In genomic region chr22:30115705-30116104, GRCh38 we compare ENCODE assay signal across 27 cellular contexts. TPM values are rescaled to one million over a fixed set of nuclear protein-coding genes. Genes with fewer than 3 reads are reported as not detected.
DNase-seq lines count a peak whose midpoint lies in the region; ATAC-seq, FAIRE-seq and TF ChIP-seq lines count a peak whose summit lies in the region.
"Had no signal": no experiment of that assay in that cellular context is flagged by ENCODE, and none has a peak within 500 bp of the region (broad histone marks: within the 10 kb centered on the region; RNA-seq: fewer than 3 reads in every experiment).

No MANE protein-coding gene starts in this region.

- TF ChIP-seq EP300 in A549 (IDR thresholded peaks at IDR 0.05): no peak

- POLR2A ChIA-PET in A549 (lab: Yijun Ruan, JAX) (interaction anchor here (1.1 kb wide), 1 partner anchor 90 kb away, joined by 3 read pairs; no protein-coding TSS in a partner anchor), IMR-90 (lab: Charles Lee; ENCODE audit: unreplicated experiment) (no interaction called here)

- peak overlapping the region; percentile 49 to 84; a peak in 5 of 6 replicates for H3K27ac ChIP-seq in A549
- H3K27ac ChIP-seq in IMR-90 (ENCODE audit: insufficient read depth, low read length): peak overlapping the region; percentile 76
- H3K27ac ChIP-seq: esophagus muscularis mucosa, left lung, right lobe of liver had no signal

- peak overlapping the region; percentile 95 for H4K5ac ChIP-seq in IMR-90 (ENCODE audit: low read depth, low read length)

- H3K4me1 ChIP-seq in A549 (peaks cover 37% of the 10 kb centered on the region), IMR-90 (ENCODE audit: control insufficient read depth, insufficient read depth, low read length) (peaks cover 12% of the 10 kb centered on the region)
- H3K4me1 ChIP-seq: esophagus muscularis mucosa, left lung, right lobe of liver had no signal

- H3K36me3 ChIP-seq in IMR-90 (ENCODE audit: control insufficient read depth, insufficient read depth, low read length): no peaks in the 10 kb centered on the region
- no peaks in the 10 kb centered on the region for H3K36me3 ChIP-seq in bronchial epithelial cell (ENCODE audit: control insufficient read depth, insufficient read depth, low read length)
- H3K36me3 ChIP-seq: esophagus muscularis mucosa, left lung, right lobe of liver had no signal

- H2AK5ac ChIP-seq in IMR-90 (ENCODE audit: low read depth, low read length): peak overlapping the region; percentile 98

- peak overlapping the region; percentile 90 for H2BK120ac ChIP-seq in IMR-90 (ENCODE audit: low read depth, low read length)

- H3K27me3 ChIP-seq in IMR-90 (ENCODE audit: control insufficient read depth, insufficient read depth, low read length) (no peaks in the 10 kb centered on the region), bronchial epithelial cell (ENCODE audit: control insufficient read depth, insufficient read depth, low read length) (no peaks in the 10 kb centered on the region)
- H3K27me3 ChIP-seq: esophagus muscularis mucosa, left lung, right lobe of liver had no signal

- H4K91ac ChIP-seq in IMR-90 (ENCODE audit: insufficient read depth, low read depth, low read length): peak overlapping the region; percentile 73

- peak overlapping the region; percentile 72 for H2BK5ac ChIP-seq in IMR-90 (ENCODE audit: low read depth, low read length, poor library complexity, severe bottlenecking)

- dilution Hi-C loops in IMR-90 (cut with HindIII; ENCODE audit: low sequenced_read_pairs, unreplicated experiment): no loop called here

- H3K4me3 ChIP-seq in A549 (no peak overlapping the region), IMR-90 (ENCODE audit: insufficient read depth, low read depth, low read length) (no peak overlapping the region), bronchial epithelial cell (ENCODE audit: low read depth, low read length) (no peak overlapping the region)
- H3K4me3 ChIP-seq: esophagus muscularis mucosa, left lung, right lobe of liver had no signal

- no peaks in the 10 kb centered on the region for H3K79me1 ChIP-seq in IMR-90 (ENCODE audit: low read depth in 1 of 2, low read length in 2 of 2)

- H3K56ac ChIP-seq in IMR-90 (ENCODE audit: extremely low read depth, insufficient read depth, low read length): no peak overlapping the region

- peak overlapping the region; percentile 89; the same call in 1 of the 2 replicates for H2BK20ac ChIP-seq in IMR-90 (ENCODE audit: low read depth, low read length)

- peak overlapping the region; percentile 94 for H3K18ac ChIP-seq in IMR-90 (ENCODE audit: low read depth, low read length)

- intact Hi-C loops in IMR-90 (cut with micrococcal nuclease): loop anchor here (2.0 kb wide), 2 partner anchors 81 to 91 kb away; no protein-coding TSS in a partner anchor

- peak overlapping the region; percentile 87 for H2BK15ac ChIP-seq in IMR-90 (ENCODE audit: low read depth, low read length)

- no peak for TF ChIP-seq CTCF in A549 (IDR thresholded peaks at IDR 0.05)
- no peak for TF ChIP-seq CTCF in IMR-90 (conservative IDR thresholded peaks at IDR 0.05; ENCODE audit: low read depth, low read length)
- no peak for TF ChIP-seq CTCF in bronchial epithelial cell (IDR thresholded peaks at IDR 0.05; ENCODE audit: insufficient read depth, low read length, severe bottlenecking)

- FAIRE-seq in A549 (lab: Jason Lieb, UNC): no peak
- FAIRE-seq in bronchial epithelial cell (lab: Jason Lieb, UNC): no peak
- FAIRE-seq: TTC549 had no signal

- TF ChIP-seq RAD21 in A549 (conservative IDR thresholded peaks at IDR 0.05 in 1 of 2, IDR thresholded peaks at IDR 0.05 in 1 of 2): no peak
- no peak for TF ChIP-seq RAD21 in IMR-90 (IDR thresholded peaks at IDR 0.05; ENCODE audit: low read length)

- BruUV-seq in IMR-90 (replicated peaks; lab: Mats Ljungman, UMichigan): no TSS peak

- H3K14ac ChIP-seq in IMR-90 (replicated peaks; ENCODE audit: low read depth, low read length): peak overlapping the region; percentile 90

- ATAC-seq in A549 (peak in 1 of 2 experiments; percentile 67; a peak in 2 of 6 replicates), IMR-90 (ENCODE audit: low read depth) (no peak)
- ATAC-seq: right lobe of liver had no signal

- peaks cover 8% of the 10 kb centered on the region for H3K9me1 ChIP-seq in IMR-90 (ENCODE audit: insufficient read depth, low read length)

- CTCF ChIA-PET in A549 (lab: Yijun Ruan, JAX): interaction anchor here (1.4 to 1.5 kb wide), 2 partner anchors 9 to 139 kb away, joined by 3 to 4 read pairs; no protein-coding TSS in a partner anchor
- CTCF ChIA-PET in IMR-90 (lab: Yijun Ruan, JAX): interaction anchor here (0.6 kb wide), 1 partner anchor 140 kb away, joined by 4 read pairs; no protein-coding TSS in a partner anchor

- WGBS in A549 (ENCODE audit: missing lambda C conversion rate): 100% methylated on average over 2 of the region's 2 CpGs
- WGBS in IMR-90 (ENCODE audit: extremely low coverage in 2 of 2, insufficient read length in 1 of 2), 2 experiments: no CpG with 5 or more reads among the region's 2 CpGs

- H2AFZ ChIP-seq in IMR-90 (replicated peaks; ENCODE audit: low read length, poor library complexity): no peak overlapping the region

- H4K20me1 ChIP-seq in IMR-90 (ENCODE audit: insufficient read depth, low read length): no peaks in the 10 kb centered on the region

- DNase-seq in A549 (ENCODE audit: low read depth in 1 of 2, low spot score in 1 of 2) (no peak), IMR-90 (peak; percentile 9), bronchial epithelial cell (ENCODE audit: low read depth) (peak; percentile 8), kidney glomerular epithelial cell (lab: John Stamatoyannopoulos, UW) (peak; percentile 35), GM19240 (ENCODE audit: insufficient read length, low spot score) (no peak), NOMO-1 treated with dmso at 0.1 percent for 144 hours (lab: John Stamatoyannopoulos, UW; ENCODE audit: unreplicated experiment) (no peak)
- DNase-seq in stimulated activated CD4-positive, alpha-beta T cell treated with anti-CD3 and anti-CD28 coated beads, Interleukin-2, amount 100 ng/mL, for 24 hours: no peak
- DNase-seq in activated CD8-positive, alpha-beta memory T cell treated with anti-CD3 and anti-CD28 coated beads, Interleukin-2, amount 50 U/mL, for 48 hours: no peak
- DNase-seq: activated CD4-positive, alpha-beta T cell treated with anti-CD3 and anti-CD28 coated beads for 1 hour; activated naive CD4-positive, alpha-beta T cell treated with anti-CD3 and anti-CD28 coated beads, Interleukin-2, amount 50 U/mL, for 16 hours; activated T-cell treated with anti-CD3 and anti-CD28 coated beads, Interleukin-2, amount 50 U/mL, for 48 hours; anterior cingulate cortex; C1 segment of cervical spinal cord; effector CD8-positive, alpha-beta T cell; GDM1; left lung; NCI-H1436 treated with DMSO at 0.1 percent for 48 hours; NCI-H510A treated with DMSO at 0.1 percent for 48 hours; right lobe of liver; substantia nigra had no signal

- no peak overlapping the region for H3K9ac ChIP-seq in IMR-90 (ENCODE audit: low read depth, low read length)

- in situ Hi-C loops in IMR-90 (cut with MboI; ENCODE audit: low sequenced_read_pairs): loop anchor here (10.0 kb wide), 1 partner anchor 59 kb away; no protein-coding TSS in a partner anchor

- no peak overlapping the region; the same call in 2 of the 3 replicates for H3K4me2 ChIP-seq in A549
- no peak overlapping the region for H3K4me2 ChIP-seq in IMR-90 (ENCODE audit: low read depth, low read length)

- H2AK9ac ChIP-seq in IMR-90 (replicated peaks; ENCODE audit: low read depth, low read length, poor library complexity): peak overlapping the region; percentile 6

- H3K9me3 ChIP-seq in A549 (no peaks in the 10 kb centered on the region), IMR-90 (ENCODE audit: control insufficient read depth, insufficient read depth, low read length) (no peaks in the 10 kb centered on the region)
- H3K9me3 ChIP-seq: esophagus muscularis mucosa, left lung, right lobe of liver had no signal

- H3K23ac ChIP-seq in IMR-90 (ENCODE audit: low read depth, low read length): peak overlapping the region; percentile 87; the same call in 1 of the 2 replicates

- peak overlapping the region; percentile 67 to 69; a peak in 3 of 4 replicates for H4K8ac ChIP-seq in IMR-90 (ENCODE audit: low read depth in 2 of 2, low read length in 2 of 2)

- peak overlapping the region; percentile 80; the same call in 1 of the 2 replicates for H3K4ac ChIP-seq in IMR-90 (ENCODE audit: low read depth, low read length)

- TF ChIP-seq POLR2A in A549 (IDR thresholded peaks at IDR 0.05; ENCODE audit: low read length) (no peak), IMR-90 (IDR thresholded peaks at IDR 0.05; ENCODE audit: low read depth, low read length) (no peak)

TF ChIP-seq in A549, 52 proteins besides CTCF, POLR2A, EP300 and RAD21 (continues in another document):
- TF ChIP-seq MAX (IDR thresholded peaks at IDR 0.05): peak; percentile 31; the same call in 1 of the 2 replicates

TF ChIP-seq in IMR-90, 13 proteins besides CTCF, POLR2A, EP300 and RAD21 (continues in another document):
- TF ChIP-seq SMC3 (IDR thresholded peaks at IDR 0.05; ENCODE audit: low read depth, low read length) (no peak), RCOR1 (IDR thresholded peaks at IDR 0.05; ENCODE audit: insufficient replicate concordance, low read length) (no peak), MAZ (IDR thresholded peaks at IDR 0.05; ENCODE audit: borderline replicate concordance, low read depth, low read length) (no peak), MAFK (IDR thresholded peaks at IDR 0.05; ENCODE audit: low read depth, low read length) (no peak), CEBPB (IDR thresholded peaks at IDR 0.05; ENCODE audit: low read depth, low read length) (no peak), CHD1 (IDR thresholded peaks at IDR 0.05; ENCODE audit: low read depth, low read length) (no peak)
- TF ChIP-seq, protein P1, sequence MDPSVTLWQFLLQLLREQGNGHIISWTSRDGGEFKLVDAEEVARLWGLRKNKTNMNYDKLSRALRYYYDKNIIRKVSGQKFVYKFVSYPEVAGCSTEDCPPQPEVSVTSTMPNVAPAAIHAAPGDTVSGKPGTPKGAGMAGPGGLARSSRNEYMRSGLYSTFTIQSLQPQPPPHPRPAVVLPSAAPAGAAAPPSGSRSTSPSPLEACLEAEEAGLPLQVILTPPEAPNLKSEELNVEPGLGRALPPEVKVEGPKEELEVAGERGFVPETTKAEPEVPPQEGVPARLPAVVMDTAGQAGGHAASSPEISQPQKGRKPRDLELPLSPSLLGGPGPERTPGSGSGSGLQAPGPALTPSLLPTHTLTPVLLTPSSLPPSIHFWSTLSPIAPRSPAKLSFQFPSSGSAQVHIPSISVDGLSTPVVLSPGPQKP (IDR thresholded peaks at IDR 0.05; ENCODE audit: borderline replicate concordance, low read depth, low read length): no peak

RNA-seq across cellular contexts. Expression of gene HORMAD2, which starts 35.4 kb away (rescaled TPM):
- polyA plus RNA-seq in A549 (2011; rRNA removed): not detected in 2 replicates
- polyA plus RNA-seq in A549 (2012; cell fraction: cytosol; rRNA removed): not detected in 2 replicates
- not detected in 2 replicates for polyA plus RNA-seq in A549 (2012; cell fraction: nucleus; rRNA removed)
- not detected in 3 replicates for polyA plus RNA-seq in A549 (2017; fragmentation: RNase III; extraction: RNeasy Plus Mini Kit Qiagen cat#74134 plus additional on column Dnase treatment)
- not detected in 2 replicates for polyA minus RNA-seq in A549 (2011; rRNA and poly(A)+ RNA removed)
- total RNA-seq in IMR-90 (2012; rRNA removed): not detected in 2 replicates
- not detected in 2 replicates for polyA plus RNA-seq in IMR-90 (2012; rRNA removed)
- polyA plus RNA-seq in IMR-90 (2012; cell fraction: cytosol; rRNA removed): not detected in 2 replicates
- not detected in 2 replicates for polyA plus RNA-seq in IMR-90 (2012; cell fraction: nucleus; rRNA removed; ENCODE audit: low replicate concordance)
- total RNA-seq in bronchial epithelial cell: not detected in 2 replicates
- total RNA-seq: activated CD8-positive, alpha-beta memory T cell treated with anti-CD3 and anti-CD28 coated beads for 36 hours; chondrocyte; esophagus muscularis mucosa; mesothelial cell of epicardium; ureter had no signal
- polyA plus RNA-seq: AG04450 had no signal

Comparison
In these comparisons a context has a peak if more than half of its experiments do, and no peak if none do; other contexts are left out.
1. DNase-seq: peak in IMR-90 (single experiment), bronchial epithelial cell (single experiment) and kidney glomerular epithelial cell (single experiment); none in A549 (0 of 2), GM19240 (single experiment), stimulated activated CD4-positive, alpha-beta T cell treated with anti-CD3 and anti-CD28 coated beads, Interleukin-2, amount 100 ng/mL, for 24 hours (0 of 2), NOMO-1 treated with dmso at 0.1 percent for 144 hours (single experiment) and activated CD8-positive, alpha-beta memory T cell treated with anti-CD3 and anti-CD28 coated beads, Interleukin-2, amount 50 U/mL, for 48 hours (single experiment).